In genomic region chr14:32939254-32940065, GRCh38 we compare ENCODE assay signal across 8 cellular contexts. TPM values are rescaled to one million over a fixed set of nuclear protein-coding genes. Genes with fewer than 3 reads are reported as not detected.
DNase-seq lines count a peak whose midpoint lies in the region; ATAC-seq and TF ChIP-seq lines count a peak whose summit lies in the region.

No MANE protein-coding gene starts in this region.

- H3K4me1 ChIP-seq in CD8-positive, alpha-beta T cell (ENCODE audit: insufficient read depth, low read length), result no peaks in the 10 kb centered on the region
- peaks cover 38% of the 10 kb centered on the region for H3K4me1 ChIP-seq in GM23338 (ENCODE audit: insufficient read depth)
- H3K4me1 ChIP-seq in iPS-18a (ENCODE audit: control insufficient read depth, low read depth, low read length), result peaks cover 30% of the 10 kb centered on the region

- H3K9ac ChIP-seq in iPS-18a (ENCODE audit: low read length), result peak overlapping the region; percentile 46

- peak overlapping the region; percentile 96 for H2AFZ ChIP-seq in GM23338

- CTCF ChIA-PET in CD8-positive, alpha-beta T cell (lab: Charles Lee), result no interaction called here

- no peaks in the 10 kb centered on the region for H3K9me3 ChIP-seq in CD8-positive, alpha-beta T cell (ENCODE audit: low read length)
- H3K9me3 ChIP-seq in iPS-18a (ENCODE audit: control insufficient read depth, low read depth, low read length), result no peaks in the 10 kb centered on the region

- DNase-seq in CD8-positive, alpha-beta T cell, result no peak
- peak; percentile 84 for DNase-seq in GM23338 (ENCODE audit: low spot score)
- DNase-seq in NCI-H69 (lab: John Stamatoyannopoulos, UW), result peak; percentile 87
- DNase-seq in renal cortical epithelial cell (ENCODE audit: low read depth), result peak; percentile 26
- DNase-seq in NCI-H446 (lab: John Stamatoyannopoulos, UW), result no peak

- no peak overlapping the region for H3K27ac Mint-ChIP-seq in CD8-positive, alpha-beta T cell
- no peak overlapping the region for H3K27ac Mint-ChIP-seq in GM23338
- H3K27ac Mint-ChIP-seq in brain, result peak overlapping the region; percentile 93 to 99 (median 98)

- peaks cover 47% of the 10 kb centered on the region for H3K27me3 Mint-ChIP-seq in CD8-positive, alpha-beta T cell (ENCODE audit: low read depth)
- peaks cover 42% of the 10 kb centered on the region for H3K27me3 Mint-ChIP-seq in GM23338 (ENCODE audit: insufficient read depth, low read depth, poor library complexity)
- peaks cover 31% of the 10 kb centered on the region for H3K27me3 Mint-ChIP-seq in brain

- no peak for ATAC-seq in CD8-positive, alpha-beta T cell
- ATAC-seq in GM23338 (peak; percentile 83), HG02970 (IDR thresholded peaks at IDR 0.05; ENCODE audit: low FRiP score, unreplicated experiment) (no peak)

- H3K79me2 ChIP-seq in GM23338 (replicated peaks; ENCODE audit: insufficient read depth), result no peaks in the 10 kb centered on the region

- peak overlapping the region; percentile 97 for H3K4me2 ChIP-seq in GM23338

- no peaks in the 10 kb centered on the region for H3K36me3 ChIP-seq in CD8-positive, alpha-beta T cell (ENCODE audit: insufficient read depth, low read length)
- H3K36me3 ChIP-seq in GM23338 (ENCODE audit: insufficient read depth) (no peaks in the 10 kb centered on the region), iPS-18a (ENCODE audit: control insufficient read depth, low read depth, low read length) (no peaks in the 10 kb centered on the region)

- no peak overlapping the region for H3K4me3 ChIP-seq in CD8-positive, alpha-beta T cell (ENCODE audit: low read depth, low read length)
- peak overlapping the region; percentile 80 for H3K4me3 ChIP-seq in GM23338
- peak overlapping the region; percentile 87 for H3K4me3 ChIP-seq in iPS-18a (ENCODE audit: low read length)

- peaks cover 9% of the 10 kb centered on the region for H3K4me1 Mint-ChIP-seq in CD8-positive, alpha-beta T cell (ENCODE audit: low read depth)
- H3K4me1 Mint-ChIP-seq in GM23338, result peaks cover 40% of the 10 kb centered on the region
- peaks cover 68% of the 10 kb centered on the region for H3K4me1 Mint-ChIP-seq in brain

- peaks cover 3% of the 10 kb centered on the region; the same call in 1 of the 2 replicates for H4K20me1 ChIP-seq in GM23338 (replicated peaks; ENCODE audit: insufficient read depth)

- no peak for TF ChIP-seq CTCF in CD8-positive, alpha-beta T cell (IDR thresholded peaks at IDR 0.05)
- TF ChIP-seq CTCF in GM23338 (conservative IDR thresholded peaks at IDR 0.05; ENCODE audit: low read depth in 2 of 2), result no peak
- no peak for TF ChIP-seq CTCF in brain (conservative IDR thresholded peaks at IDR 0.05)

- H3K27ac ChIP-seq in CD8-positive, alpha-beta T cell (ENCODE audit: low read depth, low read length), result no peak overlapping the region
- no peak overlapping the region for H3K27ac ChIP-seq in GM23338 (ENCODE audit: low read depth)
- no peak overlapping the region for H3K27ac ChIP-seq in iPS-18a (ENCODE audit: low read length)

- H3K9me2 ChIP-seq in GM23338 (ENCODE audit: insufficient read depth), result no peaks in the 10 kb centered on the region

- no peaks in the 10 kb centered on the region for H3K9me3 Mint-ChIP-seq in CD8-positive, alpha-beta T cell
- H3K9me3 Mint-ChIP-seq in GM23338 (peaks cover 3% of the 10 kb centered on the region; the same call in 2 of the 3 replicates), brain (peaks cover 0 to 7% (median 0%) of the 10 kb centered on the region in 5 experiments)

- H3K4me3 Mint-ChIP-seq in CD8-positive, alpha-beta T cell, result peak overlapping the region; percentile 81
- H3K4me3 Mint-ChIP-seq in GM23338 (peak overlapping the region; percentile 85), brain (peak overlapping the region; percentile 91 to 97 (median 93))

- intact Hi-C loops in CD8-positive, alpha-beta T cell (cut with DNase I, micrococcal nuclease), result no loop called here

- 0 out of 2 replicates have a peak, but pooled peaks cover 10% of the 10 kb centered on the region for H3F3A ChIP-seq in GM23338 (replicated peaks; ENCODE audit: low read depth)

- H3K36me3 Mint-ChIP-seq in CD8-positive, alpha-beta T cell, result no peaks in the 10 kb centered on the region
- H3K36me3 Mint-ChIP-seq in GM23338 (ENCODE audit: low read depth) (no peaks in the 10 kb centered on the region; the same call in 2 of the 3 replicates), brain (no peaks in the 10 kb centered on the region)

- H3K27me3 ChIP-seq in CD8-positive, alpha-beta T cell (ENCODE audit: insufficient read depth, low read length), result peaks cover 24% of the 10 kb centered on the region
- H3K27me3 ChIP-seq in GM23338 (ENCODE audit: insufficient read depth), result peaks cover 68% of the 10 kb centered on the region
- peaks cover 47% of the 10 kb centered on the region for H3K27me3 ChIP-seq in iPS-18a (ENCODE audit: control insufficient read depth, insufficient read depth, low read length)

- POLR2A ChIA-PET in CD8-positive, alpha-beta T cell (lab: Charles Lee), result no interaction called here

TF ChIP-seq in GM23338, 12 proteins besides CTCF, POLR2A, EP300 and RAD21 (continues in another document):
- no peak for TF ChIP-seq STAT1 (IDR thresholded peaks at IDR 0.05; ENCODE audit: unreplicated experiment)
- TF ChIP-seq REST (IDR thresholded peaks at IDR 0.05; ENCODE audit: unreplicated experiment), result no peak
- no peak for TF ChIP-seq EZH2 (IDR thresholded peaks at IDR 0.05; ENCODE audit: low read depth, unreplicated experiment)
- TF ChIP-seq, protein P1, sequence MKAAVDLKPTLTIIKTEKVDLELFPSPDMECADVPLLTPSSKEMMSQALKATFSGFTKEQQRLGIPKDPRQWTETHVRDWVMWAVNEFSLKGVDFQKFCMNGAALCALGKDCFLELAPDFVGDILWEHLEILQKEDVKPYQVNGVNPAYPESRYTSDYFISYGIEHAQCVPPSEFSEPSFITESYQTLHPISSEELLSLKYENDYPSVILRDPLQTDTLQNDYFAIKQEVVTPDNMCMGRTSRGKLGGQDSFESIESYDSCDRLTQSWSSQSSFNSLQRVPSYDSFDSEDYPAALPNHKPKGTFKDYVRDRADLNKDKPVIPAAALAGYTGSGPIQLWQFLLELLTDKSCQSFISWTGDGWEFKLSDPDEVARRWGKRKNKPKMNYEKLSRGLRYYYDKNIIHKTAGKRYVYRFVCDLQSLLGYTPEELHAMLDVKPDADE (IDR thresholded peaks at IDR 0.05), result no peak
- no peak for TF ChIP-seq CREB1 (CRISPR knock-in tag; IDR thresholded peaks at IDR 0.05; ENCODE audit: low read depth)

RNA-seq across cellular contexts. Expression of gene NPAS3, which starts 0.8 kb away (rescaled TPM):
- total RNA-seq in CD8-positive, alpha-beta T cell, result not detected
- 0.08 and 0.17 TPM in 2 replicates for total RNA-seq in GM23338 (2014; rRNA removed; shearing (Covaris generic))
- polyA plus RNA-seq in GM23338 (2016; fragmentation: Nextera tagmentation; extraction: Ambion mirVana) (0.17 and 0.19 TPM in 2 replicates), brain (ENCODE audit: insufficient read depth, low read depth, low replicate concordance) (5.1 TPM)
- 0.70 TPM in 1 of 2 replicates, not detected in the other for total RNA-seq in renal cortical epithelial cell

Comparison
In these comparisons a context has a peak if more than half of its experiments do, and no peak if none do; other contexts are left out.
1. DNase-seq: peak in GM23338 (single experiment), NCI-H69 (single experiment) and renal cortical epithelial cell (single experiment); none in CD8-positive, alpha-beta T cell (0 of 7) and NCI-H446 (0 of 2).
2. H3K27ac Mint-ChIP-seq: peak in brain (5 of 5); none in CD8-positive, alpha-beta T cell (single experiment) and GM23338 (single experiment).
3. Peak in every context shown above with its lines, with median percentiles within 50 percentile points of each other: H3K4me3 Mint-ChIP-seq.